ENCODE assay signal across 18 cellular contexts in genomic region chr2:229601396-229601795, GRCh38.
"Had no signal": no experiment of that assay in that cellular context is flagged by ENCODE, and none has a peak within 500 bp of the region (broad histone marks: within the 10 kb centered on the region; RNA-seq: fewer than 3 reads in every experiment).

No MANE protein-coding gene starts in this region.

- H3K36me3 ChIP-seq: gastrocnemius medialis, neural progenitor cell, right atrium auricular region, tibial nerve had no signal

- H3K4me3 ChIP-seq: gastrocnemius medialis, neural progenitor cell, right atrium auricular region, tibial nerve had no signal

- H3K27me3 ChIP-seq: gastrocnemius medialis, neural progenitor cell, right atrium auricular region, tibial nerve had no signal

- FAIRE-seq: endothelial cell of umbilical vein, kidney, urothelium cell line had no signal

- DNase-seq: activated CD4-positive, alpha-beta T cell treated with anti-CD3 and anti-CD28 coated beads, Interleukin-2, amount 10 ng/mL, durations not matched to agents 7 days and 5 days; activated CD8-positive, alpha-beta memory T cell treated with anti-CD3 and anti-CD28 coated beads, Interleukin-2, amount 50 U/mL, for 4 hours; activated effector memory CD4-positive, alpha-beta T cell treated with Interleukin-2 at 50 U/mL for 16 hours; activated T-cell treated with anti-CD3 and anti-CD28 coated beads, Interleukin-2, amount 50 U/mL, for 48 hours; dermis blood vessel endothelial cell; effector memory CD4-positive, alpha-beta T cell; gastrocnemius medialis; head of caudate nucleus; kidney; mesendoderm; naive thymus-derived CD4-positive, alpha-beta T cell; stimulated activated naive CD8-positive, alpha-beta T cell treated with anti-CD3 and anti-CD28 coated beads, Interleukin-15, Interleukin-2, amounts not matched to agents 100 U/mL and 50 U/mL, for 24 hours; substantia nigra had no signal
